ENCODE assay signal across 1 cellular context in genomic region chr22:32967285-32968101, GRCh38.
TF ChIP-seq lines count a peak whose summit lies in the region.

No MANE protein-coding gene starts in this region.

TF ChIP-seq in GM23338, 12 proteins besides CTCF, POLR2A, EP300 and RAD21 (continued from another document):
- no peak for TF ChIP-seq ETS1 (IDR thresholded peaks at IDR 0.05)
- TF ChIP-seq JUNB (IDR thresholded peaks at IDR 0.05; ENCODE audit: unreplicated experiment), result no peak
- no peak for TF ChIP-seq EZH2phosphoT487 (IDR thresholded peaks at IDR 0.05; ENCODE audit: unreplicated experiment)
- no peak for TF ChIP-seq POLR2AphosphoS5 (IDR thresholded peaks at IDR 0.05; ENCODE audit: low read depth)
TF ChIP-seq in GM23338: peak in this region for 0.
